Comparison of ENCODE assay signal across 26 cellular contexts in genomic region chr7:30427296-30428080, GRCh38. TPM values are rescaled to one million over a fixed set of nuclear protein-coding genes. Genes with fewer than 3 reads are reported as not detected.
A peak's percentile ranks its signal among the peaks of the same experiment; 100 is the strongest.
DNase-seq lines count a peak whose midpoint lies in the region; ATAC-seq, FAIRE-seq and TF ChIP-seq lines count a peak whose summit lies in the region.
"Had no signal": no experiment of that assay in that cellular context is flagged by ENCODE, and none has a peak within 500 bp of the region (broad histone marks: within the 10 kb centered on the region; RNA-seq: fewer than 3 reads in every experiment).

No MANE protein-coding gene starts in this region.

- H3K27ac ChIP-seq in SK-N-SH (ENCODE audit: low read depth in 2 of 2, low read length in 1 of 2) (no peak overlapping the region), endothelial cell of umbilical vein (ENCODE audit: insufficient read depth, low read depth, low read length) (no peak overlapping the region), transverse colon (peak overlapping the region; percentile 78 to 89 (median 82))
- H3K27ac ChIP-seq: KMS-11, tibial nerve had no signal

- no peak for ATAC-seq in SK-N-SH treated with all-trans-retinoic acid at 6 μM for 48 hours
- ATAC-seq: activated T-cell treated with anti-CD3 and anti-CD28 coated beads, Interleukin-2, amount 50 U/mL, for 4 hours; body of pancreas; CD8-positive, alpha-beta T cell had no signal

- H3K36me3 ChIP-seq in SK-N-SH (replicated peaks in 1 of 2; ENCODE audit: control insufficient read depth in 1 of 2, insufficient read depth in 2 of 2, low read length in 1 of 2) (peaks cover 19 to 49% of the 10 kb centered on the region in 2 experiments), endothelial cell of umbilical vein (ENCODE audit: control insufficient read depth in 2 of 2, extremely low read depth in 1 of 2, insufficient read depth in 2 of 2, low read length in 2 of 2) (peaks cover 28 to 43% of the 10 kb centered on the region in 2 experiments), transverse colon (no peaks in the 10 kb centered on the region)

- no peak overlapping the region for H3K4me3 Mint-ChIP-seq in nephron progenitor cell
- H3K4me3 Mint-ChIP-seq: activated naive CD8-positive, alpha-beta T cell; activated T-cell treated with anti-CD3 and anti-CD28 coated beads, Interleukin-2, amount 50 U/mL, for 4 hours; CD8-positive, alpha-beta T cell had no signal

- in situ Hi-C loops in transverse colon (cut with MboI; ENCODE audit: low pct_ligation_motif_present in 1 of 4, low pct_unique_long_range_greater_than_20kb in 1 of 4, low sequenced_read_pairs in 3 of 4): no loop called here

- H3K27me3 Mint-ChIP-seq in nephron progenitor cell (ENCODE audit: low read depth, poor library complexity): no peaks in the 10 kb centered on the region
- H3K27me3 Mint-ChIP-seq: activated naive CD8-positive, alpha-beta T cell had no signal

- H3K9me1 ChIP-seq in endothelial cell of umbilical vein (replicated peaks; ENCODE audit: control insufficient read depth, extremely low read depth, insufficient read depth, low read length): no peaks in the 10 kb centered on the region

- H3K27ac Mint-ChIP-seq in nephron progenitor cell: no peak overlapping the region
- H3K27ac Mint-ChIP-seq: activated naive CD8-positive, alpha-beta T cell; CD8-positive, alpha-beta T cell had no signal

- H3K27me3 ChIP-seq in SK-N-SH (ENCODE audit: insufficient read depth) (no peaks in the 10 kb centered on the region), endothelial cell of umbilical vein (ENCODE audit: control insufficient read depth in 2 of 2, insufficient read depth in 2 of 2, low read length in 2 of 2) (no peaks in the 10 kb centered on the region), transverse colon (no peaks in the 10 kb centered on the region)
- H3K27me3 ChIP-seq: body of pancreas, tibial nerve had no signal

- CTCF ChIA-PET in SK-N-SH (lab: Yijun Ruan, JAX) (interaction anchor here (1.1 kb wide), 1 partner anchor 8 kb away, joined by 3 read pairs; no protein-coding TSS in a partner anchor), endothelial cell of umbilical vein (lab: Charles Lee) (no interaction called here)

- H3K9me2 ChIP-seq in SK-N-SH: no peaks in the 10 kb centered on the region

- H3K9me3 ChIP-seq in SK-N-SH (no peaks in the 10 kb centered on the region), endothelial cell of umbilical vein (replicated peaks; ENCODE audit: control insufficient read depth, insufficient read depth, low read length) (no peaks in the 10 kb centered on the region), transverse colon (no peaks in the 10 kb centered on the region)
- H3K9me3 ChIP-seq: body of pancreas, tibial nerve had no signal

- no peaks in the 10 kb centered on the region; a peak in 1 of 4 replicates for H3K4me1 ChIP-seq in SK-N-SH (ENCODE audit: control insufficient read depth in 1 of 2, insufficient read depth in 2 of 2, low read depth in 1 of 2, low read length in 1 of 2)
- H3K4me1 ChIP-seq in endothelial cell of umbilical vein (ENCODE audit: control insufficient read depth, extremely low read depth, insufficient read depth, low read length): no peaks in the 10 kb centered on the region
- H3K4me1 ChIP-seq in transverse colon: peaks cover 19 to 47% (median 38%) of the 10 kb centered on the region in 4 donors

- 96% methylated on average over 6 of the region's 6 CpGs for WGBS in SK-N-SH (ENCODE audit: low lambda C conversion rate)
- 91% methylated on average over 6 of the region's 6 CpGs; no CpG with 5 or more reads in 1 of the 2 donors for WGBS in transverse colon (ENCODE audit: low coverage in 1 of 2), 2 donors

- no peak overlapping the region for H3K4me2 ChIP-seq in SK-N-SH
- no peak overlapping the region for H3K4me2 ChIP-seq in endothelial cell of umbilical vein (ENCODE audit: insufficient read depth, low read length)
- H3K4me2 ChIP-seq: KMS-11 had no signal

- no peak overlapping the region for H3K4me3 ChIP-seq in SK-N-SH (ENCODE audit: low read depth in 2 of 2, low read length in 1 of 2)
- no peak overlapping the region for H3K4me3 ChIP-seq in endothelial cell of umbilical vein (replicated peaks in 1 of 3; ENCODE audit: insufficient read depth in 1 of 3, low read depth in 1 of 3, low read length in 3 of 3)
- H3K4me3 ChIP-seq in transverse colon: no peak overlapping the region
- H3K4me3 ChIP-seq: body of pancreas, skin epidermis, tibial nerve had no signal

- H3K79me2 ChIP-seq in SK-N-SH (ENCODE audit: insufficient read depth) (no peaks in the 10 kb centered on the region), endothelial cell of umbilical vein (ENCODE audit: control insufficient read depth, insufficient read depth, low read length) (no peaks in the 10 kb centered on the region)

- TF ChIP-seq CTCF in SK-N-SH (IDR thresholded peaks at IDR 0.05) (no peak), endothelial cell of umbilical vein (IDR thresholded peaks at IDR 0.05; ENCODE audit: extremely low read depth in 1 of 2, insufficient read depth in 1 of 2, low read depth in 1 of 2, low read length in 2 of 2) (no peak), transverse colon (IDR thresholded peaks at IDR 0.05) (no peak), nephron progenitor cell (IDR thresholded peaks at IDR 0.05) (no peak)

- peaks cover 1% of the 10 kb centered on the region for H3K9me3 Mint-ChIP-seq in nephron progenitor cell
- H3K9me3 Mint-ChIP-seq: activated T-cell treated with anti-CD3 and anti-CD28 coated beads, Interleukin-2, amount 50 U/mL, for 4 hours; CD8-positive, alpha-beta T cell had no signal

- TF ChIP-seq RAD21 in SK-N-SH (IDR thresholded peaks at IDR 0.05; ENCODE audit: low read length): no peak

- DNase-seq in SK-N-SH: peak; percentile 15
- no peak for DNase-seq in endothelial cell of umbilical vein (ENCODE audit: low read depth, low spot score)
- DNase-seq in myocyte (ENCODE audit: low read depth): peak; percentile 72
- DNase-seq in transverse colon: no peak
- DNase-seq in nephron progenitor cell: no peak
- DNase-seq in DMS153 treated with DMSO at 0.1 percent for 48 hours (lab: John Stamatoyannopoulos, UW; ENCODE audit: unreplicated experiment): no peak
- DNase-seq in stimulated activated naive CD4-positive, alpha-beta T cell (lab: John Stamatoyannopoulos, UW): no peak
- DNase-seq: activated CD4-positive, alpha-beta T cell treated with anti-CD3 and anti-CD28 coated beads, Interleukin-2, amount 50 U/mL, for 48 hours; activated T-cell treated with anti-CD3 and anti-CD28 coated beads, Interleukin-2, amount 50 U/mL, for 4 hours; CD8-positive, alpha-beta T cell; dermis blood vessel endothelial cell; DMS79; erythroblast; HCEC 1CT; mesendoderm; NCI-H1436; NCI-H2171 treated with DMSO at 0.1 percent for 48 hours; NCI-H82 had no signal

- H4K20me1 ChIP-seq in SK-N-SH (ENCODE audit: insufficient read depth): no peaks in the 10 kb centered on the region
- H4K20me1 ChIP-seq in endothelial cell of umbilical vein (replicated peaks; ENCODE audit: control insufficient read depth, extremely low read depth, insufficient read depth, low read length): no peaks in the 10 kb centered on the region

- FAIRE-seq in endothelial cell of umbilical vein (lab: Jason Lieb, UNC): peak; percentile 15
- FAIRE-seq: A204.1, RCC 7860 had no signal

- dilution Hi-C loops in endothelial cell of umbilical vein (cut with MboI; ENCODE audit: extremely low pct_ligation_motif_present, low sequenced_read_pairs): no loop called here

- TF ChIP-seq POLR2A in endothelial cell of umbilical vein (IDR thresholded peaks at IDR 0.05; ENCODE audit: low read depth, low read length): no peak
- TF ChIP-seq POLR2A in transverse colon (IDR thresholded peaks at IDR 0.05): no peak

- H3F3A ChIP-seq in SK-N-SH (replicated peaks; ENCODE audit: insufficient read depth): peaks cover 5% of the 10 kb centered on the region

- H3K36me3 Mint-ChIP-seq in nephron progenitor cell (ENCODE audit: low read depth): peaks cover 61% of the 10 kb centered on the region

- H2AFZ ChIP-seq in SK-N-SH (ENCODE audit: low read depth): no peak overlapping the region
- H2AFZ ChIP-seq in endothelial cell of umbilical vein (ENCODE audit: low read depth, low read length): no peak overlapping the region

- POLR2A ChIA-PET in SK-N-SH (lab: Yijun Ruan, JAX) (no interaction called here), endothelial cell of umbilical vein (lab: Charles Lee) (no interaction called here)

- intact Hi-C loops in endothelial cell of umbilical vein (cut with micrococcal nuclease) (no loop called here), transverse colon (cut with DNase I; ENCODE audit: low total_unique reads) (no loop called here)

- TF ChIP-seq EP300 in SK-N-SH (IDR thresholded peaks at IDR 0.05; ENCODE audit: borderline replicate concordance in 1 of 2, low read depth in 1 of 2, low read length in 1 of 2): no peak
- no peak for TF ChIP-seq EP300 in transverse colon (IDR thresholded peaks at IDR 0.05; ENCODE audit: low read depth)

- no peak overlapping the region for H3K9ac ChIP-seq in SK-N-SH
- H3K9ac ChIP-seq in endothelial cell of umbilical vein (replicated peaks; ENCODE audit: extremely low read depth, insufficient read depth, low read length): no peak overlapping the region
- H3K9ac ChIP-seq: KMS-11 had no signal

- BruUV-seq in endothelial cell of umbilical vein (replicated peaks; lab: Mats Ljungman, UMichigan): no TSS peak

- peaks cover 24% of the 10 kb centered on the region for H3K4me1 Mint-ChIP-seq in nephron progenitor cell

TF ChIP-seq in SK-N-SH, 30 proteins besides CTCF, POLR2A, EP300 and RAD21 (continues in another document):
- no peak for TF ChIP-seq CHD2 (IDR thresholded peaks at IDR 0.05; ENCODE audit: low read length, partially characterized antibody)

TF ChIP-seq in endothelial cell of umbilical vein, 7 proteins besides CTCF, POLR2A, EP300 and RAD21:
- TF ChIP-seq MAX (IDR thresholded peaks at IDR 0.05; ENCODE audit: insufficient read depth, insufficient read length): no peak
- TF ChIP-seq GATA2 (IDR thresholded peaks at IDR 0.05; ENCODE audit: insufficient read depth, insufficient read length, low read depth, low read length): no peak

RNA-seq across cellular contexts. Expression of gene NOD1, which starts 51.1 kb away (rescaled TPM):
- polyA plus RNA-seq in SK-N-SH (2012; rRNA removed) (5.5 and 5.6 TPM in 2 replicates), endothelial cell of umbilical vein (22.1 and 23.2 TPM in 2 replicates)
- 3.2 and 3.5 TPM in 2 replicates for polyA plus RNA-seq in SK-N-SH (2012; cell fraction: cytosol; rRNA removed)
- 15.0 and 18.3 TPM in 2 replicates for polyA plus RNA-seq in SK-N-SH (2012; cell fraction: nucleus; rRNA removed)
- total RNA-seq in endothelial cell of umbilical vein (39.2 and 39.7 TPM in 2 replicates), myocyte (12.0 and 14.1 TPM in 2 replicates), transverse colon (10 to 100 TPM; 12.4 to 18.3 (median 15.6) TPM)
- polyA plus RNA-seq in endothelial cell of umbilical vein (2011; cell fraction: cytosol; rRNA removed): 14.3 and 16.9 TPM in 2 replicates
- polyA plus RNA-seq in endothelial cell of umbilical vein (2011; cell fraction: nucleus; rRNA removed): 86.8 and 90.9 TPM in 2 replicates
- 13.3 and 14.4 TPM in 2 replicates for polyA plus RNA-seq in endothelial cell of umbilical vein (2012)
- 47.1 and 47.2 TPM in 2 replicates for polyA minus RNA-seq in endothelial cell of umbilical vein
- polyA minus RNA-seq in endothelial cell of umbilical vein (2011; cell fraction: cytosol; rRNA and poly(A)+ RNA removed): 4.5 TPM
- polyA minus RNA-seq in endothelial cell of umbilical vein (2011; cell fraction: nucleus; rRNA and poly(A)+ RNA removed): 73.2 and 79.1 TPM in 2 replicates
- 7.5 TPM for polyA plus RNA-seq in myocyte (2012)

Comparison
In these comparisons a context has a peak if more than half of its experiments do, and no peak if none do; other contexts are left out.
1. DNase-seq: peak in SK-N-SH (single experiment) and myocyte (single experiment); none in endothelial cell of umbilical vein (single experiment), transverse colon (single experiment), nephron progenitor cell (single experiment), DMS153 treated with DMSO at 0.1 percent for 48 hours (single experiment) and stimulated activated naive CD4-positive, alpha-beta T cell (0 of 6).
2. H3K27ac ChIP-seq: peak in transverse colon (4 of 4); none in SK-N-SH (0 of 2) and endothelial cell of umbilical vein (single experiment).